14 cellular contexts compared by ENCODE assay signal in genomic region chr9:133535285-133535877, GRCh38. TPM values are rescaled to one million over a fixed set of nuclear protein-coding genes. Genes with fewer than 3 reads are reported as not detected.
DNase-seq lines count a peak whose midpoint lies in the region; ATAC-seq and TF ChIP-seq lines count a peak whose summit lies in the region.
"Had no signal": no experiment of that assay in that cellular context is flagged by ENCODE, and none has a peak within 500 bp of the region (broad histone marks: within the 10 kb centered on the region; RNA-seq: fewer than 3 reads in every experiment).

No MANE protein-coding gene starts in this region.

- H3K4me3 Mint-ChIP-seq in GM23338, result peak overlapping the region; percentile 46
- peak overlapping the region; percentile 30; the same call in 1 of the 2 replicates for H3K4me3 Mint-ChIP-seq in WTC11
- H3K4me3 Mint-ChIP-seq: activated naive CD8-positive, alpha-beta T cell had no signal

- H3K9me2 ChIP-seq in GM23338 (ENCODE audit: insufficient read depth), result no peaks in the 10 kb centered on the region

- H3K27ac ChIP-seq in GM23338 (ENCODE audit: low read depth), result no peak overlapping the region
- H3K27ac ChIP-seq in left lung, result no peak overlapping the region
- H3K27ac ChIP-seq in gastrocnemius medialis, result no peak overlapping the region

- H3K36me3 Mint-ChIP-seq in GM23338 (ENCODE audit: low read depth) (no peaks in the 10 kb centered on the region), WTC11 (no peaks in the 10 kb centered on the region)
- H3K36me3 Mint-ChIP-seq: activated naive CD8-positive, alpha-beta T cell had no signal

- no peak for TF ChIP-seq CTCF in GM23338 (conservative IDR thresholded peaks at IDR 0.05; ENCODE audit: low read depth in 2 of 2)
- no peak for TF ChIP-seq CTCF in WTC11 (IDR thresholded peaks at IDR 0.05)
- TF ChIP-seq CTCF in left lung (IDR thresholded peaks at IDR 0.05), result no peak
- TF ChIP-seq CTCF in gastrocnemius medialis (IDR thresholded peaks at IDR 0.05 in 4 of 5, conservative IDR thresholded peaks at IDR 0.05 in 1 of 5), result no peak

- TF ChIP-seq POLR2A in gastrocnemius medialis (IDR thresholded peaks at IDR 0.05), result no peak

- H3K36me3 ChIP-seq in GM23338 (ENCODE audit: insufficient read depth) (no peaks in the 10 kb centered on the region), left lung (no peaks in the 10 kb centered on the region), gastrocnemius medialis (no peaks in the 10 kb centered on the region)

- H3K27ac Mint-ChIP-seq in GM23338, result no peak overlapping the region
- H3K27ac Mint-ChIP-seq in WTC11, result no peak overlapping the region
- H3K27ac Mint-ChIP-seq: activated naive CD8-positive, alpha-beta T cell; progenitor cell of endocrine pancreas; stimulated activated naive CD8-positive, alpha-beta T cell treated with anti-CD3 and anti-CD28 coated beads, Interleukin-15, amount 100 ng/mL, for 72 hours had no signal

- in situ Hi-C loops in gastrocnemius medialis (cut with MboI; ENCODE audit: low sequenced_read_pairs in 4 of 4), result loop anchor here in 2 of 4 donors (25.0 kb wide), 1 partner anchor 202 kb away; the partner anchor contains the start of gene SARDH (in 2 of the 2)

- H3K27me3 Mint-ChIP-seq in GM23338 (ENCODE audit: insufficient read depth, low read depth, poor library complexity) (peaks cover 22% of the 10 kb centered on the region), WTC11 (ENCODE audit: low read depth) (peaks cover 25% of the 10 kb centered on the region)
- H3K27me3 Mint-ChIP-seq: activated naive CD8-positive, alpha-beta T cell had no signal

- peak overlapping the region; percentile 96 for H2AFZ ChIP-seq in GM23338

- no peaks in the 10 kb centered on the region for H3K79me2 ChIP-seq in GM23338 (replicated peaks; ENCODE audit: insufficient read depth)

- H4K20me1 ChIP-seq in GM23338 (replicated peaks; ENCODE audit: insufficient read depth), result no peaks in the 10 kb centered on the region

- peak overlapping the region; percentile 80 for H3K4me2 ChIP-seq in GM23338

- POLR2A ChIA-PET in WTC11 (lab: Charles Lee), result no interaction called here

- intact Hi-C loops in left lung (cut with DNase I), result loop anchor here in 1 of 2 donors (10.0 kb wide), 1 partner anchor 179 kb away; no protein-coding TSS in a partner anchor
- intact Hi-C loops in gastrocnemius medialis (cut with DNase I; ENCODE audit: low total_unique reads), result no loop called here

- H3K9me3 ChIP-seq in left lung, result no peaks in the 10 kb centered on the region
- H3K9me3 ChIP-seq in gastrocnemius medialis, result no peaks in the 10 kb centered on the region

- ATAC-seq in GM23338 (no peak), WTC11 (no peak), left lung (no peak), gastrocnemius medialis (no peak), HG02938 (IDR thresholded peaks at IDR 0.05; ENCODE audit: unreplicated experiment) (no peak)

- H3K27me3 ChIP-seq in GM23338 (ENCODE audit: insufficient read depth) (peaks cover 9% of the 10 kb centered on the region; the same call in 1 of the 2 replicates), left lung (peaks cover 10 to 67% of the 10 kb centered on the region in 2 donors), gastrocnemius medialis (peaks cover 0 to 22% (median 11%) of the 10 kb centered on the region in 3 donors)

- DNase-seq in GM23338 (ENCODE audit: low spot score), result no peak
- no peak for DNase-seq in WTC11 (ENCODE audit: low spot score)
- no peak for DNase-seq in left lung
- DNase-seq in gastrocnemius medialis, result no peak
- DNase-seq in kidney glomerular epithelial cell (lab: John Stamatoyannopoulos, UW), result no peak
- no peak for DNase-seq in NOMO-1 (lab: John Stamatoyannopoulos, UW; ENCODE audit: unreplicated experiment in 2 of 2)
- DNase-seq in GM19240 (ENCODE audit: insufficient read length, low spot score), result no peak
- DNase-seq: NK-92 treated with Interleukin-12 subunit alpha and Interleukin-12 subunit beta, amount 100 ng/mL, for 24 hours; T-helper 9 cell had no signal

- peak overlapping the region; percentile 56; the same call in 1 of the 2 replicates for H3K4me3 ChIP-seq in GM23338
- peak overlapping the region; percentile 27 to 45 for H3K4me3 ChIP-seq in left lung
- H3K4me3 ChIP-seq in gastrocnemius medialis, result peak overlapping the region in 3 of 4 donors; percentile 38 to 58 (median 45)

- H3K4me1 ChIP-seq in GM23338 (ENCODE audit: insufficient read depth) (peaks cover 10% of the 10 kb centered on the region; the same call in 1 of the 2 replicates), left lung (peaks cover 17 to 46% of the 10 kb centered on the region in 2 donors), gastrocnemius medialis (peaks cover 11 to 23% of the 10 kb centered on the region in 2 donors)

- CTCF ChIA-PET in WTC11 (lab: Charles Lee), result interaction anchor here (1.0 to 2.6 kb wide), 3 partner anchors 48 to 207 kb away, joined by 3 to 11 read pairs (median 8); no protein-coding TSS in a partner anchor

- H3F3A ChIP-seq in GM23338 (replicated peaks; ENCODE audit: low read depth), result 0 out of 2 replicates have a peak, but pooled peaks cover 4% of the 10 kb centered on the region

- no peaks in the 10 kb centered on the region for H3K9me3 Mint-ChIP-seq in GM23338
- H3K9me3 Mint-ChIP-seq in WTC11, result no peaks in the 10 kb centered on the region
- H3K9me3 Mint-ChIP-seq: stimulated activated naive CD8-positive, alpha-beta T cell treated with anti-CD3 and anti-CD28 coated beads, Interleukin-15, amount 100 ng/mL, for 72 hours had no signal

- peaks cover 27% of the 10 kb centered on the region for H3K4me1 Mint-ChIP-seq in GM23338
- peaks cover 29% of the 10 kb centered on the region for H3K4me1 Mint-ChIP-seq in WTC11

TF ChIP-seq in GM23338, 12 proteins besides CTCF, POLR2A, EP300 and RAD21 (continues in another document):
- no peak for TF ChIP-seq JUNB (IDR thresholded peaks at IDR 0.05; ENCODE audit: unreplicated experiment)

TF ChIP-seq in WTC11, 78 proteins besides CTCF, POLR2A, EP300 and RAD21:
- no peak for TF ChIP-seq E2F5 (CRISPR knock-in tag; IDR thresholded peaks at IDR 0.05)

RNA-seq across cellular contexts. Expression of gene ADAMTSL2, which starts 0.9 kb away (rescaled TPM):
- 0.66 and 1.1 TPM in 2 replicates for total RNA-seq in GM23338 (2014; rRNA removed; shearing (Covaris generic))
- polyA plus RNA-seq in GM23338 (2016; fragmentation: Nextera tagmentation; extraction: Ambion mirVana), result 0.15 and 0.21 TPM in 2 replicates
- total RNA-seq in WTC11 (2021) (0.64 to 0.87 TPM (median 0.64 TPM) in 3 replicates), left lung (10 to 100 TPM; 17.3 to 18.5 TPM), gastrocnemius medialis (1 to 10 TPM in 1 of 4 donors, under 1 TPM in 3; 0.10 to 1.8 (median 0.44) TPM)

RNA-seq across cellular contexts. Expression of gene MYMK, which starts 10.6 kb away (rescaled TPM):
- not detected in 2 replicates for total RNA-seq in GM23338 (2014; rRNA removed; shearing (Covaris generic))
- polyA plus RNA-seq in GM23338 (2016; fragmentation: Nextera tagmentation; extraction: Ambion mirVana), result 0.54 TPM in 1 of 2 replicates, not detected in the other
- total RNA-seq in WTC11 (2021), result 0.34 TPM in 1 of 3 replicates, not detected in the others
- total RNA-seq in left lung, result not detected
- not detected for total RNA-seq in gastrocnemius medialis
- total RNA-seq: frontal cortex, progenitor cell of endocrine pancreas had no signal

RNA-seq across cellular contexts. Expression of gene SLC2A6, which starts 56.5 kb away (rescaled TPM):
- total RNA-seq in GM23338 (2014; rRNA removed; shearing (Covaris generic)), result 30.9 and 39.3 TPM in 2 replicates
- 17.5 and 17.6 TPM in 2 replicates for polyA plus RNA-seq in GM23338 (2016; fragmentation: Nextera tagmentation; extraction: Ambion mirVana)
- total RNA-seq in WTC11 (2021) (13.4 to 16.6 TPM (median 14.2 TPM) in 3 replicates), left lung (10 to 100 TPM in 1 of 2 donors, 1 to 10 TPM in 1; 7.8 to 22.4 TPM), gastrocnemius medialis (1 to 10 TPM in 2 of 4 donors, under 1 TPM in 2; 0.41 to 2.4 (median 1.4) TPM)
